Comparison of ENCODE assay signal across 11 cellular contexts in genomic region chr14:60642270-60642789, GRCh38. TPM values are rescaled to one million over a fixed set of nuclear protein-coding genes. Genes with fewer than 3 reads are reported as not detected.
DNase-seq lines count a peak whose midpoint lies in the region; ATAC-seq and TF ChIP-seq lines count a peak whose summit lies in the region.
"Had no signal": no experiment of that assay in that cellular context is flagged by ENCODE, and none has a peak within 500 bp of the region (broad histone marks: within the 10 kb centered on the region; RNA-seq: fewer than 3 reads in every experiment).

No MANE protein-coding gene starts in this region.

- H3K36me3 Mint-ChIP-seq in WTC11 (no peaks in the 10 kb centered on the region), progenitor cell of endocrine pancreas (ENCODE audit: insufficient read depth) (no peaks in the 10 kb centered on the region)
- H3K36me3 Mint-ChIP-seq: mesothelial cell of epicardium had no signal

- H3K27me3 ChIP-seq in H7 (ENCODE audit: control insufficient read depth, insufficient read depth, low read length) (peaks cover 98% of the 10 kb centered on the region), iPS-18a (ENCODE audit: control insufficient read depth, insufficient read depth, low read length) (peaks cover 100% of the 10 kb centered on the region), stomach (peaks cover 47 to 100% (median 97%) of the 10 kb centered on the region in 3 donors)

- H3K4me3 ChIP-seq in H7 (ENCODE audit: insufficient read depth, low read depth, low read length), result peak overlapping the region; percentile 16; the same call in 1 of the 2 replicates
- peak overlapping the region; percentile 33 for H3K4me3 ChIP-seq in iPS-18a (ENCODE audit: low read length)
- peak overlapping the region in 2 of 4 donors; percentile 15 to 30 for H3K4me3 ChIP-seq in stomach
- H3K4me3 ChIP-seq: skin epidermis had no signal

- 4 to 23% (median 9%) methylated on average over 16 to 47 of the region's 47 CpGs for WGBS in stomach, 5 donors

- DNase-seq in H7, result peak; percentile 88
- peak; percentile 76 for DNase-seq in WTC11 (ENCODE audit: low spot score)
- peak; percentile 23 for DNase-seq in progenitor cell of endocrine pancreas (ENCODE audit: low spot score, unreplicated experiment)
- DNase-seq in COR-L47 (lab: John Stamatoyannopoulos, UW), result no peak
- no peak for DNase-seq in amniotic stem cell (lab: John Stamatoyannopoulos, UW)
- no peak for DNase-seq in NCI-H2171 treated with DMSO at 0.1 percent for 48 hours (lab: John Stamatoyannopoulos, UW)
- no peak for DNase-seq in stomach
- DNase-seq: NCI-H526 had no signal

- H3K9ac ChIP-seq in iPS-18a (ENCODE audit: low read length), result no peak overlapping the region

- H3K27ac ChIP-seq in iPS-18a (ENCODE audit: low read length), result no peak overlapping the region
- no peak overlapping the region for H3K27ac ChIP-seq in stomach
- H3K27ac ChIP-seq: skin epidermis had no signal

- H3K9me3 ChIP-seq in iPS-18a (ENCODE audit: control insufficient read depth, low read depth, low read length), result no peaks in the 10 kb centered on the region
- H3K9me3 ChIP-seq in stomach, result no peaks in the 10 kb centered on the region

- H3K4me1 Mint-ChIP-seq in WTC11, result peaks cover 84% of the 10 kb centered on the region
- peaks cover 12% of the 10 kb centered on the region for H3K4me1 Mint-ChIP-seq in progenitor cell of endocrine pancreas (ENCODE audit: low read depth)

- TF ChIP-seq EP300 in stomach (IDR thresholded peaks at IDR 0.05), result no peak

- H3K4me3 Mint-ChIP-seq in WTC11 (peak overlapping the region; percentile 67), progenitor cell of endocrine pancreas (ENCODE audit: low read depth) (no peak overlapping the region)
- H3K4me3 Mint-ChIP-seq: mesothelial cell of epicardium had no signal

- H3K9me3 Mint-ChIP-seq in WTC11 (no peaks in the 10 kb centered on the region), progenitor cell of endocrine pancreas (ENCODE audit: low read depth) (no peaks in the 10 kb centered on the region)
- H3K9me3 Mint-ChIP-seq: mesothelial cell of epicardium had no signal

- H3K36me3 ChIP-seq in H7 (replicated peaks; ENCODE audit: control insufficient read depth, insufficient read depth, low read length) (no peaks in the 10 kb centered on the region), iPS-18a (ENCODE audit: control insufficient read depth, low read depth, low read length) (no peaks in the 10 kb centered on the region), stomach (no peaks in the 10 kb centered on the region)

- POLR2A ChIA-PET in WTC11 (lab: Charles Lee), result interaction anchor here (2.0 kb wide), 1 partner anchor 11 kb away, joined by 5 read pairs; no protein-coding TSS in a partner anchor

- intact Hi-C loops in stomach (cut with DNase I; ENCODE audit: low total_unique reads), result no loop called here

- H3K27me3 Mint-ChIP-seq in WTC11 (ENCODE audit: low read depth), result peaks cover 98% of the 10 kb centered on the region
- peaks cover 93% of the 10 kb centered on the region for H3K27me3 Mint-ChIP-seq in progenitor cell of endocrine pancreas

- H3K4me1 ChIP-seq in iPS-18a (ENCODE audit: control insufficient read depth, low read depth, low read length) (peaks cover 53% of the 10 kb centered on the region), stomach (peaks cover 27 to 49% (median 36%) of the 10 kb centered on the region in 4 donors)

- TF ChIP-seq CTCF in WTC11 (IDR thresholded peaks at IDR 0.05) (no peak), progenitor cell of endocrine pancreas (IDR thresholded peaks at IDR 0.05; ENCODE audit: unreplicated experiment) (no peak), stomach (IDR thresholded peaks at IDR 0.05) (no peak)

- peak; percentile 46 for ATAC-seq in WTC11

- no peak overlapping the region for H3K27ac Mint-ChIP-seq in WTC11
- no peak overlapping the region for H3K27ac Mint-ChIP-seq in progenitor cell of endocrine pancreas
- H3K27ac Mint-ChIP-seq: mesothelial cell of epicardium had no signal

- CTCF ChIA-PET in WTC11 (lab: Charles Lee), result interaction anchor here (0.8 to 3.9 kb wide), 6 partner anchors 10 to 638 kb away, joined by 3 to 20 read pairs (median 4); no protein-coding TSS in a partner anchor

- no peak for TF ChIP-seq POLR2A in stomach (IDR thresholded peaks at IDR 0.05)

TF ChIP-seq in WTC11, 78 proteins besides CTCF, POLR2A, EP300 and RAD21 (continues in another document):
- TF ChIP-seq ATF2 (CRISPR knock-in tag; IDR thresholded peaks at IDR 0.05; ENCODE audit: borderline replicate concordance, low read depth), result no peak
- TF ChIP-seq IRF1 (CRISPR knock-in tag; IDR thresholded peaks at IDR 0.05), result no peak
- TF ChIP-seq NR3C1 (CRISPR knock-in tag; conservative IDR thresholded peaks at IDR 0.05; ENCODE audit: low read depth), result no peak
- 0 out of 2 replicates have a peak, but pooled peaks have one; percentile 32 for TF ChIP-seq SP1 (CRISPR knock-in tag; conservative IDR thresholded peaks at IDR 0.05)
- no peak for TF ChIP-seq ZNF532 (CRISPR knock-in tag; IDR thresholded peaks at IDR 0.05; ENCODE audit: borderline replicate concordance)
- no peak for TF ChIP-seq E2F4 (CRISPR knock-in tag; IDR thresholded peaks at IDR 0.05; ENCODE audit: borderline replicate concordance, low read depth)
- 0 out of 2 replicates have a peak, but pooled peaks have one; percentile 30 for TF ChIP-seq E2F5 (CRISPR knock-in tag; IDR thresholded peaks at IDR 0.05)

RNA-seq across cellular contexts. Expression of gene SIX1, which starts 6.9 kb away (rescaled TPM):
- 0.07 TPM in 1 of 2 replicates, not detected in the other for total RNA-seq in H7 (2014; rRNA removed; shearing (Covaris generic))
- total RNA-seq in WTC11 (2021) (0.21 to 0.59 TPM (median 0.30 TPM) in 3 replicates), progenitor cell of endocrine pancreas (0.79 and 1.0 TPM in 2 replicates), stomach (1 to 10 TPM in 1 of 5 donors, under 1 TPM in 1, not detected in 3; 0.73 to 8.0 TPM)
- under 1 TPM in 2 of 3 donors, not detected in 1; 0.19 to 0.61 TPM for polyA plus RNA-seq in stomach

Comparison
In these comparisons a context has a peak if more than half of its experiments do, and no peak if none do; other contexts are left out.
1. DNase-seq: peak in H7 (single experiment), WTC11 (single experiment) and progenitor cell of endocrine pancreas (single experiment); none in COR-L47 (single experiment), amniotic stem cell (single experiment), NCI-H2171 treated with DMSO at 0.1 percent for 48 hours (single experiment) and stomach (single experiment).